2 cellular contexts compared by ENCODE assay signal in the genomic region with DNA sequence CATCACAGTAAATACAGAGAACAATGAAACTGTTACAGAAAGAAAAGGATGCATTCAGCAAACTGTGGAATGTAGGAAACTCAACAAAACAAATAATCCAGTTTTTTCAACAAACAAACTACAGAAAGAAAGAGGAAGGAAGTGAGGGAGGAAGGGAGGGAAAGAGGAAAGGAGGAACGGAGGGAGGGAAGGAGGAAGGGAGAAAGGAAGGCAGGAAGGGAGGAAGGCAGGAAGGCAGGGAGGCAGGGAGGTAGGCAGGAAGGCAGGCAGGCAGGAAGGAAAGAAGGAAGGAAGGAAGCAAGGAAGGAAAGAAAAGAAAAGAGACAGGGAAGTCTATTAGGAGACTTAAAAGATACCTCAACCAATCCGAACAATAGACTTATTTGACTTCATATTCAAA.
TF ChIP-seq lines count a peak whose summit lies in the region.

No MANE protein-coding gene starts in this region.

TF ChIP-seq in WTC11, 78 proteins besides CTCF, POLR2A, EP300 and RAD21:
- TF ChIP-seq, protein P1, sequence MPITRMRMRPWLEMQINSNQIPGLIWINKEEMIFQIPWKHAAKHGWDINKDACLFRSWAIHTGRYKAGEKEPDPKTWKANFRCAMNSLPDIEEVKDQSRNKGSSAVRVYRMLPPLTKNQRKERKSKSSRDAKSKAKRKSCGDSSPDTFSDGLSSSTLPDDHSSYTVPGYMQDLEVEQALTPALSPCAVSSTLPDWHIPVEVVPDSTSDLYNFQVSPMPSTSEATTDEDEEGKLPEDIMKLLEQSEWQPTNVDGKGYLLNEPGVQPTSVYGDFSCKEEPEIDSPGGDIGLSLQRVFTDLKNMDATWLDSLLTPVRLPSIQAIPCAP (CRISPR knock-in tag; IDR thresholded peaks at IDR 0.05), result no peak
- no peak for TF ChIP-seq SOX15 (CRISPR knock-in tag; IDR thresholded peaks at IDR 0.05)
- TF ChIP-seq, protein P2, sequence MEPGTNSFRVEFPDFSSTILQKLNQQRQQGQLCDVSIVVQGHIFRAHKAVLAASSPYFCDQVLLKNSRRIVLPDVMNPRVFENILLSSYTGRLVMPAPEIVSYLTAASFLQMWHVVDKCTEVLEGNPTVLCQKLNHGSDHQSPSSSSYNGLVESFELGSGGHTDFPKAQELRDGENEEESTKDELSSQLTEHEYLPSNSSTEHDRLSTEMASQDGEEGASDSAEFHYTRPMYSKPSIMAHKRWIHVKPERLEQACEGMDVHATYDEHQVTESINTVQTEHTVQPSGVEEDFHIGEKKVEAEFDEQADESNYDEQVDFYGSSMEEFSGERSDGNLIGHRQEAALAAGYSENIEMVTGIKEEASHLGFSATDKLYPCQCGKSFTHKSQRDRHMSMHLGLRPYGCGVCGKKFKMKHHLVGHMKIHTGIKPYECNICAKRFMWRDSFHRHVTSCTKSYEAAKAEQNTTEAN (CRISPR knock-in tag; IDR thresholded peaks at IDR 0.05), result no peak
- no peak for TF ChIP-seq ZBTB21 (CRISPR knock-in tag; IDR thresholded peaks at IDR 0.05; ENCODE audit: borderline replicate concordance)
- TF ChIP-seq GRHL2 (CRISPR knock-in tag; IDR thresholded peaks at IDR 0.05; ENCODE audit: insufficient replicate concordance, severe bottlenecking), result no peak
- TF ChIP-seq, protein P3, sequence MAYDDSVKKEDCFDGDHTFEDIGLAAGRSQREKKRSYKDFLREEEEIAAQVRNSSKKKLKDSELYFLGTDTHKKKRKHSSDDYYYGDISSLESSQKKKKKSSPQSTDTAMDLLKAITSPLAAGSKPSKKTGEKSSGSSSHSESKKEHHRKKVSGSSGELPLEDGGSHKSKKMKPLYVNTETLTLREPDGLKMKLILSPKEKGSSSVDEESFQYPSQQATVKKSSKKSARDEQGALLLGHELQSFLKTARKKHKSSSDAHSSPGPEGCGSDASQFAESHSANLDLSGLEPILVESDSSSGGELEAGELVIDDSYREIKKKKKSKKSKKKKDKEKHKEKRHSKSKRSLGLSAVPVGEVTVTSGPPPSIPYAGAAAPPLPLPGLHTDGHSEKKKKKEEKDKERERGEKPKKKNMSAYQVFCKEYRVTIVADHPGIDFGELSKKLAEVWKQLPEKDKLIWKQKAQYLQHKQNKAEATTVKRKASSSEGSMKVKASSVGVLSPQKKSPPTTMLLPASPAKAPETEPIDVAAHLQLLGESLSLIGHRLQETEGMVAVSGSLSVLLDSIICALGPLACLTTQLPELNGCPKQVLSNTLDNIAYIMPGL (CRISPR knock-in tag; IDR thresholded peaks at IDR 0.05), result no peak
- TF ChIP-seq GABPB1 (CRISPR knock-in tag; IDR thresholded peaks at IDR 0.05), result no peak
- no peak for TF ChIP-seq FOXK1 (CRISPR knock-in tag; IDR thresholded peaks at IDR 0.05)
- TF ChIP-seq, protein P4, sequence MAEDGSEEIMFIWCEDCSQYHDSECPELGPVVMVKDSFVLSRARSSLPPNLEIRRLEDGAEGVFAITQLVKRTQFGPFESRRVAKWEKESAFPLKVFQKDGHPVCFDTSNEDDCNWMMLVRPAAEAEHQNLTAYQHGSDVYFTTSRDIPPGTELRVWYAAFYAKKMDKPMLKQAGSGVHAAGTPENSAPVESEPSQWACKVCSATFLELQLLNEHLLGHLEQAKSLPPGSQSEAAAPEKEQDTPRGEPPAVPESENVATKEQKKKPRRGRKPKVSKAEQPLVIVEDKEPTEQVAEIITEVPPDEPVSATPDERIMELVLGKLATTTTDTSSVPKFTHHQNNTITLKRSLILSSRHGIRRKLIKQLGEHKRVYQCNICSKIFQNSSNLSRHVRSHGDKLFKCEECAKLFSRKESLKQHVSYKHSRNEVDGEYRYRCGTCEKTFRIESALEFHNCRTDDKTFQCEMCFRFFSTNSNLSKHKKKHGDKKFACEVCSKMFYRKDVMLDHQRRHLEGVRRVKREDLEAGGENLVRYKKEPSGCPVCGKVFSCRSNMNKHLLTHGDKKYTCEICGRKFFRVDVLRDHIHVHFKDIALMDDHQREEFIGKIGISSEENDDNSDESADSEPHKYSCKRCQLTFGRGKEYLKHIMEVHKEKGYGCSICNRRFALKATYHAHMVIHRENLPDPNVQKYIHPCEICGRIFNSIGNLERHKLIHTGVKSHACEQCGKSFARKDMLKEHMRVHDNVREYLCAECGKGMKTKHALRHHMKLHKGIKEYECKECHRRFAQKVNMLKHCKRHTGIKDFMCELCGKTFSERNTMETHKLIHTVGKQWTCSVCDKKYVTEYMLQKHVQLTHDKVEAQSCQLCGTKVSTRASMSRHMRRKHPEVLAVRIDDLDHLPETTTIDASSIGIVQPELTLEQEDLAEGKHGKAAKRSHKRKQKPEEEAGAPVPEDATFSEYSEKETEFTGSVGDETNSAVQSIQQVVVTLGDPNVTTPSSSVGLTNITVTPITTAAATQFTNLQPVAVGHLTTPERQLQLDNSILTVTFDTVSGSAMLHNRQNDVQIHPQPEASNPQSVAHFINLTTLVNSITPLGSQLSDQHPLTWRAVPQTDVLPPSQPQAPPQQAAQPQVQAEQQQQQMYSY (CRISPR knock-in tag; IDR thresholded peaks at IDR 0.05), result no peak
- TF ChIP-seq, protein P5, sequence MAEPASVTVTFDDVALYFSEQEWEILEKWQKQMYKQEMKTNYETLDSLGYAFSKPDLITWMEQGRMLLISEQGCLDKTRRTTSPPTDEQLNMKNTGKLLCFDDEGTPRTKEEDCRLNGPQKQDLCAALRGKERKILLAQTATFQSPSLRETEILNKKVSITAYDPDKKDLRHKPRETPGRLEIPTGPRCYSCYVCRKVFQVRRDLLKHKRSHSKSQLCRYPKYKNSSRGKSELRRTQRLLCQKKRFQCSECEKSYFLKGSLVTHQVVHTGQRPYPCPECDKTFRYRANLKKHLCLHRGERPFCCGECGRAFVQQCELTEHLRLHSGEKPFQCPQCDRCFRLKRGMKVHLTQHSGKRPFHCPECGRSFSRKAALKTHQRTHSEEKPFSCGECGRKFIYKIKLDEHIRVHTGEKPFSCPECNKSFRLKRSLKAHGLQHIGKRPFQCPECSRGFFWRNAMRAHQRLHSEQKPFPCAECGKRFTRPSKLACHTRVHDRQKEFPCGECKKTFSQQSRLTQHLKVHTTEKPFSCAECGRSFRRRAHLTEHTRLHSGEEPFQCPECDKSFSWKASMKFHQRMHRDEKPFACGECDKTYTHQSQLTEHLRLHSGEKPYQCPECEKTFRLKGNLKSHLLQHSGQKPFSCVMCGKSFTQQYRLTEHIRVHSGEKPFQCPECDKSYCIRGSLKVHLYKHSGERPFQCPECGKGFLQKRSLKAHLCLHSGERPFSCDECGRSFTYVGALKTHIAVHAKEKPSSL (CRISPR knock-in tag; conservative IDR thresholded peaks at IDR 0.05), result no peak
- TF ChIP-seq, protein P6, sequence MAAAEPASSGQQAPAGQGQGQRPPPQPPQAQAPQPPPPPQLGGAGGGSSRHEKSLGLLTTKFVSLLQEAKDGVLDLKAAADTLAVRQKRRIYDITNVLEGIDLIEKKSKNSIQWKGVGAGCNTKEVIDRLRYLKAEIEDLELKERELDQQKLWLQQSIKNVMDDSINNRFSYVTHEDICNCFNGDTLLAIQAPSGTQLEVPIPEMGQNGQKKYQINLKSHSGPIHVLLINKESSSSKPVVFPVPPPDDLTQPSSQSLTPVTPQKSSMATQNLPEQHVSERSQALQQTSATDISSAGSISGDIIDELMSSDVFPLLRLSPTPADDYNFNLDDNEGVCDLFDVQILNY (CRISPR knock-in tag; IDR thresholded peaks at IDR 0.05), result no peak
- peak; percentile 39; the same call in 1 of the 2 replicates for TF ChIP-seq NFE2L1 (CRISPR knock-in tag; IDR thresholded peaks at IDR 0.05)
- TF ChIP-seq ESRRA (CRISPR knock-in tag; IDR thresholded peaks at IDR 0.05; ENCODE audit: borderline replicate concordance), result no peak
- no peak for TF ChIP-seq ATF1 (CRISPR knock-in tag; IDR thresholded peaks at IDR 0.05)
- peak; percentile 60; the same call in 1 of the 2 replicates for TF ChIP-seq ETV6 (CRISPR knock-in tag; IDR thresholded peaks at IDR 0.05)

TF ChIP-seq in H1, 55 proteins besides CTCF, POLR2A, EP300 and RAD21:
- no peak for TF ChIP-seq FOSL1 (IDR thresholded peaks at IDR 0.05; ENCODE audit: insufficient read depth, low read depth, low read length)
- TF ChIP-seq POLR2AphosphoS5 (IDR thresholded peaks at IDR 0.05; ENCODE audit: low read depth, low read length), result no peak
- TF ChIP-seq, protein P7, sequence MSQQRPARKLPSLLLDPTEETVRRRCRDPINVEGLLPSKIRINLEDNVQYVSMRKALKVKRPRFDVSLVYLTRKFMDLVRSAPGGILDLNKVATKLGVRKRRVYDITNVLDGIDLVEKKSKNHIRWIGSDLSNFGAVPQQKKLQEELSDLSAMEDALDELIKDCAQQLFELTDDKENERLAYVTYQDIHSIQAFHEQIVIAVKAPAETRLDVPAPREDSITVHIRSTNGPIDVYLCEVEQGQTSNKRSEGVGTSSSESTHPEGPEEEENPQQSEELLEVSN (IDR thresholded peaks at IDR 0.05), result no peak
- no peak for TF ChIP-seq EGR1 (IDR thresholded peaks at IDR 0.05; ENCODE audit: borderline replicate concordance, low read depth, low read length)
- TF ChIP-seq CEBPB (IDR thresholded peaks at IDR 0.05; ENCODE audit: low read depth, low read length), result no peak
